Comparison of ENCODE assay signal across 8 cellular contexts in the genomic region with DNA sequence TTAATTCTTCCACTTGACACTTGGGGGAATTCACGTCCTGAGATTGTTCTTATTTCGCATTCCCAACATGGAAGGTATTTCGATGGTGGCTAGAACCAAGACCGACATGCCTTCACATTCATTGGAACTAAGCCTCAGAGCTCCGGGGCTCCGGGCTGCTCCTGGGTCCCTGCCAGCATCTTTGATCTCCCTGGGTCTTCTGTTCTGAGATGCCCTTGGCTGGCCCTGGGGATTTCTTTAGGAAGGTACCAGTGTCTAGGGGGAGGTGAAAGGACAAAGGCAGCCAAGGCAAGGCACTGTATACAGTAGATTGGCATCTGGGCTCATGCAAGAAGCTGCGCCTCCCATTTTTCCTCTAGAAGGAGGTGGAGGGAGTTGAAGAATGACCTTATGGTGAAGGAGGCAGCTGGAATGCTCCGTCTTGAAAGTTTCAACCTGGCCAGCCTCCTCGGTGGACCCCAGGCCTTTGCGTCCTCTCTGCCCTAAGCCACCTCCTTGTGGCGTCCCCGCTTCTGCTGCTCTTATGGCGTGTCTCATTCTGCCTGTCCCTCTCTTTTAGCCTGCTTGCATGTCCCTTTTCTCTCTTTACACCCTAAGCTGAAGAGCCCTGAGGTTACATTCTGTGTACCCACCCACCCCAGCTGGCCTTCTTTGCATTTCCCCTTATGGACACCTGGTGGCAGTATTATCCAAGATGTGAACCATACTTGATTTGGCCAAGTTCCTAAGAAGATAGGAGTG.
DNase-seq lines count a peak whose midpoint lies in the region; ATAC-seq and TF ChIP-seq lines count a peak whose summit lies in the region.

No MANE protein-coding gene starts in this region.

- no peaks in the 10 kb centered on the region for H3K79me2 ChIP-seq in DND-41 (ENCODE audit: insufficient read depth, low read length)

- no peak overlapping the region for H3K9ac ChIP-seq in DND-41 (ENCODE audit: low read depth, low read length)
- H3K9ac ChIP-seq in SK-N-MC (ENCODE audit: insufficient read length): no peak overlapping the region

- H2AFZ ChIP-seq in DND-41 (ENCODE audit: low read depth, low read length): no peak overlapping the region

- no peaks in the 10 kb centered on the region; the same call in 1 of the 2 replicates for H4K20me1 ChIP-seq in DND-41 (ENCODE audit: insufficient read depth, low read length)

- H3K9me3 Mint-ChIP-seq in neural crest cell: no peaks in the 10 kb centered on the region
- no peaks in the 10 kb centered on the region for H3K9me3 Mint-ChIP-seq in CD8-positive, alpha-beta memory T cell

- peaks cover 16% of the 10 kb centered on the region for H3K27me3 Mint-ChIP-seq in neural crest cell (ENCODE audit: low read depth)
- H3K27me3 Mint-ChIP-seq in CD8-positive, alpha-beta memory T cell: peaks cover 21 to 27% of the 10 kb centered on the region in 2 donors

- TF ChIP-seq POLR2A in esophagus muscularis mucosa (IDR thresholded peaks at IDR 0.05; ENCODE audit: low read depth): no peak

- no peaks in the 10 kb centered on the region for H3K36me3 Mint-ChIP-seq in neural crest cell (ENCODE audit: low read depth)
- H3K36me3 Mint-ChIP-seq in CD8-positive, alpha-beta memory T cell: no peaks in the 10 kb centered on the region

- H3K9me3 ChIP-seq in DND-41 (ENCODE audit: insufficient read depth, low read length, severe bottlenecking) (no peaks in the 10 kb centered on the region), SK-N-MC (ENCODE audit: low read depth, low read length) (no peaks in the 10 kb centered on the region), esophagus muscularis mucosa (no peaks in the 10 kb centered on the region)
- no peaks in the 10 kb centered on the region for H3K9me3 ChIP-seq in CD8-positive, alpha-beta memory T cell (ENCODE audit: low read length)

- WGBS in esophagus muscularis mucosa: 83% methylated on average over 10 of the region's 13 CpGs

- peak; percentile 81 for TF ChIP-seq CTCF in 22Rv1 (IDR thresholded peaks at IDR 0.05)
- TF ChIP-seq CTCF in DND-41 (IDR thresholded peaks at IDR 0.05; ENCODE audit: borderline replicate concordance, extremely low read depth, low read length, poor library complexity, severe bottlenecking): peak; percentile 81
- peak; percentile 57 to 68 (median 59) for TF ChIP-seq CTCF in esophagus muscularis mucosa (IDR thresholded peaks at IDR 0.05)
- TF ChIP-seq CTCF in neural crest cell (conservative IDR thresholded peaks at IDR 0.05): peak; percentile 77

- no peak for TF ChIP-seq EP300 in esophagus muscularis mucosa (IDR thresholded peaks at IDR 0.05)

- H3K4me3 Mint-ChIP-seq in neural crest cell: no peak overlapping the region
- H3K4me3 Mint-ChIP-seq in CD8-positive, alpha-beta memory T cell: no peak overlapping the region

- peak; percentile 76 for ATAC-seq in DND-41 (ENCODE audit: insufficient read depth, low read depth)
- ATAC-seq in HG02840 (IDR thresholded peaks at IDR 0.05; ENCODE audit: low FRiP score, unreplicated experiment): no peak

- in situ Hi-C loops in KBM-7 (cut with MboI; ENCODE audit: low pct_unique_long_range_greater_than_20kb, low sequenced_read_pairs): loop anchor here (25.0 kb wide), 1 partner anchor 607 kb away; a partner anchor contains a TSS

- H3K4me1 Mint-ChIP-seq in neural crest cell: no peaks in the 10 kb centered on the region
- no peaks in the 10 kb centered on the region for H3K4me1 Mint-ChIP-seq in CD8-positive, alpha-beta memory T cell

- intact Hi-C loops in esophagus muscularis mucosa (cut with DNase I): loop anchor here (10.0 kb wide), 1 partner anchor 1214 kb away; no protein-coding TSS in a partner anchor

- no peak overlapping the region for H3K4me2 ChIP-seq in DND-41 (ENCODE audit: insufficient read depth, low read length)

- POLR2A ChIA-PET in CD8-positive, alpha-beta memory T cell (lab: Charles Lee): no interaction called here

- CTCF ChIA-PET in CD8-positive, alpha-beta memory T cell (lab: Charles Lee): interaction anchor here (1.3 kb wide), 1 partner anchor 18 kb away, joined by 3 read pairs; no protein-coding TSS in a partner anchor

- H3K27ac ChIP-seq in 22Rv1 (no peak overlapping the region), DND-41 (ENCODE audit: low read length) (no peak overlapping the region), SK-N-MC (no peak overlapping the region), esophagus muscularis mucosa (replicated peaks in 1 of 4) (no peak overlapping the region)
- no peak overlapping the region for H3K27ac ChIP-seq in CD8-positive, alpha-beta memory T cell (ENCODE audit: low read depth, low read length)

- H3K4me3 ChIP-seq in DND-41 (ENCODE audit: low read depth in 1 of 2, low read length in 2 of 2) (no peak overlapping the region), SK-N-MC (no peak overlapping the region), esophagus muscularis mucosa (no peak overlapping the region)
- H3K4me3 ChIP-seq in CD8-positive, alpha-beta memory T cell (ENCODE audit: low read length): no peak overlapping the region

- H3K27me3 ChIP-seq in DND-41 (ENCODE audit: insufficient read depth, low read length, poor library complexity): peaks cover 9% of the 10 kb centered on the region
- H3K27me3 ChIP-seq in esophagus muscularis mucosa: no peaks in the 10 kb centered on the region
- H3K27me3 ChIP-seq in CD8-positive, alpha-beta memory T cell (ENCODE audit: insufficient read depth, low read length, poor library complexity, severe bottlenecking): no peaks in the 10 kb centered on the region

- H3K36me3 ChIP-seq in DND-41 (ENCODE audit: insufficient read depth, low read length) (no peaks in the 10 kb centered on the region), SK-N-MC (ENCODE audit: insufficient read depth, low read length) (no peaks in the 10 kb centered on the region), esophagus muscularis mucosa (peaks cover 0 to 74% (median 49%) of the 10 kb centered on the region in 4 donors)
- H3K36me3 ChIP-seq in CD8-positive, alpha-beta memory T cell (ENCODE audit: insufficient read depth, low read length): no peaks in the 10 kb centered on the region

- no peak overlapping the region for H3K27ac Mint-ChIP-seq in neural crest cell (ENCODE audit: unreplicated experiment)
- no peak overlapping the region for H3K27ac Mint-ChIP-seq in CD8-positive, alpha-beta memory T cell

- H3K4me1 ChIP-seq in DND-41 (ENCODE audit: insufficient read depth, low read length) (no peaks in the 10 kb centered on the region), esophagus muscularis mucosa (no peaks in the 10 kb centered on the region)
- H3K4me1 ChIP-seq in CD8-positive, alpha-beta memory T cell (ENCODE audit: insufficient read depth, low read length): no peaks in the 10 kb centered on the region

- DNase-seq in DND-41 (peak; percentile 43), KBM-7 (peak; percentile 62), SK-N-MC (ENCODE audit: low read depth, low spot score) (peak; percentile 50), esophagus muscularis mucosa (ENCODE audit: extremely low spot score) (no peak), neural crest cell (ENCODE audit: low read depth, low spot score) (peak; percentile 52)
- DNase-seq in CD8-positive, alpha-beta memory T cell: no peak

Comparison
In these comparisons a context has a peak if more than half of its experiments do, and no peak if none do; other contexts are left out.
1. DNase-seq: peak in DND-41 (single experiment), KBM-7 (single experiment), SK-N-MC (single experiment) and neural crest cell (single experiment); none in esophagus muscularis mucosa (single experiment) and CD8-positive, alpha-beta memory T cell (0 of 5).
2. Peak in every context shown above with its lines, with median percentiles within 50 percentile points of each other: CTCF ChIP-seq.